12 cellular contexts compared by ENCODE assay signal in the genomic region with DNA sequence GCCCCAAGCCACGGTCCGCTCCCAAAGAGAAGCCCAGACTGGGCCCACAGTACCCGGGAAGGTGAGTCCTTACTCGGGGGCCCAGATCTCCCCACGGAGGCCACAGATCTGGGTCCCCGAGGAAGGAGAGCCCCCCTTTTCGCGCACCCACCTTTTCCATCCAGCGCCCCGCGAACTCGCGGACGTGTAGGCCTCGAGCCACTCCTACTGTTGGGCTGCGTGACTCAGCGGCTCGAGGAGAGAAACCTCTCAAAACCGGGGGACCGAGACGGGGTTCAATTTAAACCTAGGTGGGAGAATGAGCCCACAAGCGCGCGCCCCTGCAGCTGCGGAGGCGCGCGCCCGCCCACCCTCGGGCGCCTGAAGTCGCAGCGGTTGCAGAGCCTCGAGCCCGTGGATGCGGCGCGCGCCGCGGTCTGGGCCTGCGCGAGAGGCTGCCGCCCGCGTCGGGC. TPM values are rescaled to one million over a fixed set of nuclear protein-coding genes. Genes with fewer than 3 reads are reported as not detected.
DNase-seq lines count a peak whose midpoint lies in the region; ATAC-seq, FAIRE-seq and TF ChIP-seq lines count a peak whose summit lies in the region.
"Had no signal": no experiment of that assay in that cellular context is flagged by ENCODE, and none has a peak within 500 bp of the region (broad histone marks: within the 10 kb centered on the region; RNA-seq: fewer than 3 reads in every experiment).

No MANE protein-coding gene starts in this region.

- H3K27me3 ChIP-seq in cardiac muscle cell (peaks cover 100% of the 10 kb centered on the region), bronchial epithelial cell (ENCODE audit: control insufficient read depth, insufficient read depth, low read length) (peaks cover 17% of the 10 kb centered on the region), tibial artery (peaks cover 0 to 73% of the 10 kb centered on the region in 2 donors)
- peaks cover 45% of the 10 kb centered on the region for H3K27me3 ChIP-seq in CD4-positive, alpha-beta memory T cell (ENCODE audit: insufficient read depth, low read length)

- POLR2A ChIA-PET in CD4-positive, alpha-beta memory T cell (lab: Charles Lee; ENCODE audit: partially characterized antibody), result no interaction called here

- peak overlapping the region; percentile 24 for H3K4me3 Mint-ChIP-seq in mesothelial cell of epicardium
- H3K4me3 Mint-ChIP-seq in CD4-positive, alpha-beta memory T cell, result no peak overlapping the region

- TF ChIP-seq CTCF in cardiac muscle cell (IDR thresholded peaks at IDR 0.05; ENCODE audit: low read depth, low read length), result peak; percentile 1
- TF ChIP-seq CTCF in bronchial epithelial cell (IDR thresholded peaks at IDR 0.05; ENCODE audit: insufficient read depth, low read length, severe bottlenecking), result no peak
- TF ChIP-seq CTCF in mesothelial cell of epicardium (IDR thresholded peaks at IDR 0.05; ENCODE audit: unreplicated experiment), result no peak
- TF ChIP-seq CTCF in tibial artery (IDR thresholded peaks at IDR 0.05), result no peak
- TF ChIP-seq CTCF in GM13976 (IDR thresholded peaks at IDR 0.05; ENCODE audit: borderline replicate concordance, control extremely low read depth, extremely low read depth, insufficient read depth, missing control alignments), result no peak

- CTCF ChIA-PET in CD4-positive, alpha-beta memory T cell (lab: Charles Lee; ENCODE audit: partially characterized antibody), result no interaction called here

- H3K36me3 ChIP-seq in cardiac muscle cell, result no peaks in the 10 kb centered on the region
- H3K36me3 ChIP-seq in bronchial epithelial cell (ENCODE audit: control insufficient read depth, insufficient read depth, low read length), result no peaks in the 10 kb centered on the region
- H3K36me3 ChIP-seq in tibial artery, result no peaks in the 10 kb centered on the region
- H3K36me3 ChIP-seq in CD4-positive, alpha-beta memory T cell (ENCODE audit: insufficient read depth, low read length), result no peaks in the 10 kb centered on the region

- H3K9me3 ChIP-seq in cardiac muscle cell (ENCODE audit: low read depth) (no peaks in the 10 kb centered on the region), tibial artery (no peaks in the 10 kb centered on the region)
- H3K9me3 ChIP-seq in CD4-positive, alpha-beta memory T cell (ENCODE audit: control insufficient read depth in 1 of 2, low read length in 2 of 2), result no peaks in the 10 kb centered on the region

- H3K27ac ChIP-seq in cardiac muscle cell (no peak overlapping the region), tibial artery (no peak overlapping the region)
- H3K27ac ChIP-seq in CD4-positive, alpha-beta memory T cell (ENCODE audit: low read depth, low read length), result no peak overlapping the region
- H3K27ac ChIP-seq: KMS-11 had no signal

- no peak overlapping the region for H3K27ac Mint-ChIP-seq in mesothelial cell of epicardium
- H3K27ac Mint-ChIP-seq in CD4-positive, alpha-beta memory T cell, result no peak overlapping the region

- no peak for FAIRE-seq in bronchial epithelial cell (lab: Jason Lieb, UNC)

- no peak for ATAC-seq in left ventricle myocardium superior

- H3K4me3 ChIP-seq in cardiac muscle cell (peak overlapping the region; percentile 33), bronchial epithelial cell (ENCODE audit: low read depth, low read length) (peak overlapping the region; percentile 42), tibial artery (peak overlapping the region; percentile 35 to 45)
- H3K4me3 ChIP-seq in CD4-positive, alpha-beta memory T cell (ENCODE audit: low read length in 2 of 2), result no peak overlapping the region

- in situ Hi-C loops in GM13976 (cut with MboI; ENCODE audit: low sequenced_read_pairs, unreplicated experiment), result no loop called here

- intact Hi-C loops in left ventricle myocardium superior (cut with micrococcal nuclease) (no loop called here), tibial artery (cut with DNase I; ENCODE audit: low total_unique reads) (no loop called here)
- intact Hi-C loops in CD4-positive, alpha-beta memory T cell (cut with micrococcal nuclease), result no loop called here

- no peaks in the 10 kb centered on the region for H3K9me3 Mint-ChIP-seq in mesothelial cell of epicardium
- H3K9me3 Mint-ChIP-seq in CD4-positive, alpha-beta memory T cell, result peaks cover 0 to 13% (median 5%) of the 10 kb centered on the region in 8 donors

- DNase-seq in cardiac muscle cell (ENCODE audit: low read depth in 1 of 2, low spot score in 1 of 2) (no peak), left ventricle myocardium superior (no peak), bronchial epithelial cell (ENCODE audit: low read depth) (no peak), mesothelial cell of epicardium (ENCODE audit: low spot score in 2 of 2, unreplicated experiment in 2 of 2) (no peak), tibial artery (no peak), NCI-H510A (lab: John Stamatoyannopoulos, UW) (no peak), GM13976 (ENCODE audit: low spot score) (no peak)
- DNase-seq in CD4-positive, alpha-beta memory T cell, result no peak
- DNase-seq: AML-193, T-helper 1 cell had no signal

- peaks cover 99% of the 10 kb centered on the region for H3K27me3 Mint-ChIP-seq in mesothelial cell of epicardium (ENCODE audit: low read depth)
- peaks cover 40 to 44% of the 10 kb centered on the region in 2 donors for H3K27me3 Mint-ChIP-seq in CD4-positive, alpha-beta memory T cell

- H3K4me1 ChIP-seq in cardiac muscle cell (ENCODE audit: low read depth) (no peaks in the 10 kb centered on the region), tibial artery (peaks cover 0 to 28% (median 20%) of the 10 kb centered on the region in 4 donors)
- peaks cover 22% of the 10 kb centered on the region for H3K4me1 ChIP-seq in CD4-positive, alpha-beta memory T cell (ENCODE audit: insufficient read depth, low read length)

- no peaks in the 10 kb centered on the region for H3K4me1 Mint-ChIP-seq in mesothelial cell of epicardium
- H3K4me1 Mint-ChIP-seq in CD4-positive, alpha-beta memory T cell, result peaks cover 6 to 26% (median 16%) of the 10 kb centered on the region in 4 donors

- no peaks in the 10 kb centered on the region for H3K36me3 Mint-ChIP-seq in mesothelial cell of epicardium
- no peaks in the 10 kb centered on the region for H3K36me3 Mint-ChIP-seq in CD4-positive, alpha-beta memory T cell

RNA-seq across cellular contexts. Expression of a gene that starts 6.3 kb away (rescaled TPM):
- total RNA-seq in cardiac muscle cell (not detected in 2 replicates), left ventricle myocardium superior (not detected), bronchial epithelial cell (not detected in 2 replicates), mesothelial cell of epicardium (not detected in 3 replicates)
- polyA plus RNA-seq in cardiac muscle cell, result not detected in 2 replicates
- not detected for total RNA-seq in CD4-positive, alpha-beta memory T cell
- polyA plus RNA-seq in CD4-positive, alpha-beta memory T cell, result not detected
- total RNA-seq: pulmonary artery endothelial cell had no signal

RNA-seq across cellular contexts. Expression of a gene that starts 29.4 kb away (rescaled TPM):
- total RNA-seq in cardiac muscle cell (0.56 and 2.2 TPM in 2 replicates), left ventricle myocardium superior (not detected), bronchial epithelial cell (1.0 and 1.3 TPM in 2 replicates), mesothelial cell of epicardium (1.3 to 2.3 TPM (median 1.6 TPM) in 3 replicates)
- polyA plus RNA-seq in cardiac muscle cell, result 1.5 and 4.2 TPM in 2 replicates
- total RNA-seq in CD4-positive, alpha-beta memory T cell, result not detected
- not detected for polyA plus RNA-seq in CD4-positive, alpha-beta memory T cell

Comparison
In these comparisons a context has a peak if more than half of its experiments do, and no peak if none do; other contexts are left out.
1. H3K4me3 ChIP-seq: peak in cardiac muscle cell (single experiment), bronchial epithelial cell (single experiment) and tibial artery (2 of 2); none in CD4-positive, alpha-beta memory T cell (0 of 2).